12 cellular contexts compared by ENCODE assay signal in genomic region chr1:157968503-157968902, GRCh38. TPM values are rescaled to one million over a fixed set of nuclear protein-coding genes. Genes with fewer than 3 reads are reported as not detected.
A peak's percentile ranks its signal among the peaks of the same experiment; 100 is the strongest.
DNase-seq lines count a peak whose midpoint lies in the region; ATAC-seq and TF ChIP-seq lines count a peak whose summit lies in the region.
"Had no signal": no experiment of that assay in that cellular context is flagged by ENCODE, and none has a peak within 500 bp of the region (broad histone marks: within the 10 kb centered on the region; RNA-seq: fewer than 3 reads in every experiment).

No MANE protein-coding gene starts in this region.

- H3K9me3 ChIP-seq in skeletal muscle tissue (ENCODE audit: control insufficient read depth in 3 of 3, low read length in 3 of 3), result peaks cover 0 to 3% (median 3%) of the 10 kb centered on the region in 3 donors

- no peak for TF ChIP-seq CTCF in fibroblast of pulmonary artery (IDR thresholded peaks at IDR 0.05; ENCODE audit: low read length, missing control alignments)

- no peak overlapping the region for H3K9ac ChIP-seq in skeletal muscle tissue (ENCODE audit: low read depth in 1 of 3, low read length in 3 of 3)

- H3K27ac ChIP-seq in skeletal muscle tissue (ENCODE audit: low read depth, low read length), result peak overlapping the region; percentile 45

- H3K4me3 ChIP-seq in fibroblast of pulmonary artery (replicated peaks; ENCODE audit: low read depth, low read length) (no peak overlapping the region), skeletal muscle tissue (ENCODE audit: low read length in 3 of 3) (no peak overlapping the region)

- ATAC-seq in HG03378 (IDR thresholded peaks at IDR 0.05; ENCODE audit: unreplicated experiment), result no peak
- ATAC-seq: stimulated activated naive CD8-positive, alpha-beta T cell treated with anti-CD3 and anti-CD28 coated beads, Interleukin-15, Interleukin-2, amounts not matched to agents 100 U/mL and 50 U/mL, for 24 hours had no signal

- peaks cover 0 to 9% (median 0%) of the 10 kb centered on the region in 3 donors for H3K27me3 ChIP-seq in skeletal muscle tissue (ENCODE audit: control insufficient read depth in 3 of 3, insufficient read depth in 3 of 3, low read length in 3 of 3)

- peaks cover 6 to 16% (median 13%) of the 10 kb centered on the region in 3 donors for H3K4me1 ChIP-seq in skeletal muscle tissue (ENCODE audit: control insufficient read depth in 3 of 3, insufficient read depth in 3 of 3, low read length in 3 of 3)

- no peaks in the 10 kb centered on the region for H3K36me3 ChIP-seq in skeletal muscle tissue (ENCODE audit: control insufficient read depth in 3 of 3, insufficient read depth in 3 of 3, low read length in 3 of 3)

- DNase-seq in HCEC 1CT (peak; percentile 86), RPMI8226 (peak; percentile 70), fibroblast of pulmonary artery (ENCODE audit: low read depth) (peak; percentile 86), SHP77 treated with DMSO at 0.1 percent for 48 hours (lab: John Stamatoyannopoulos, UW) (no peak), cerebellum (ENCODE audit: low spot score) (no peak), HUDEP-2 (lab: John Stamatoyannopoulos, UW; ENCODE audit: unreplicated experiment in 76 of 76) (no peak)
- DNase-seq: activated CD4-positive, alpha-beta T cell treated with anti-CD3 and anti-CD28 coated beads, Interleukin-2, amount 50 U/mL, for 1 hour; amygdala; stimulated activated naive CD8-positive, alpha-beta T cell treated with anti-CD3 and anti-CD28 coated beads, Interleukin-15, Interleukin-2, amounts not matched to agents 100 U/mL and 50 U/mL, for 24 hours had no signal

RNA-seq across cellular contexts. Expression of gene KIRREL1, which starts 24.9 kb away (rescaled TPM):
- total RNA-seq in skeletal muscle tissue (23.5 TPM), cerebellum (21.5 TPM)
- total RNA-seq: OCI-LY7 had no signal

Comparison
In these comparisons a context has a peak if more than half of its experiments do, and no peak if none do; other contexts are left out.
1. DNase-seq: peak in HCEC 1CT (single experiment), RPMI8226 (single experiment) and fibroblast of pulmonary artery (single experiment); none in SHP77 treated with DMSO at 0.1 percent for 48 hours (single experiment), cerebellum (single experiment) and HUDEP-2 (0 of 76).